ENCODE assay signal across 1 cellular context in the genomic region with DNA sequence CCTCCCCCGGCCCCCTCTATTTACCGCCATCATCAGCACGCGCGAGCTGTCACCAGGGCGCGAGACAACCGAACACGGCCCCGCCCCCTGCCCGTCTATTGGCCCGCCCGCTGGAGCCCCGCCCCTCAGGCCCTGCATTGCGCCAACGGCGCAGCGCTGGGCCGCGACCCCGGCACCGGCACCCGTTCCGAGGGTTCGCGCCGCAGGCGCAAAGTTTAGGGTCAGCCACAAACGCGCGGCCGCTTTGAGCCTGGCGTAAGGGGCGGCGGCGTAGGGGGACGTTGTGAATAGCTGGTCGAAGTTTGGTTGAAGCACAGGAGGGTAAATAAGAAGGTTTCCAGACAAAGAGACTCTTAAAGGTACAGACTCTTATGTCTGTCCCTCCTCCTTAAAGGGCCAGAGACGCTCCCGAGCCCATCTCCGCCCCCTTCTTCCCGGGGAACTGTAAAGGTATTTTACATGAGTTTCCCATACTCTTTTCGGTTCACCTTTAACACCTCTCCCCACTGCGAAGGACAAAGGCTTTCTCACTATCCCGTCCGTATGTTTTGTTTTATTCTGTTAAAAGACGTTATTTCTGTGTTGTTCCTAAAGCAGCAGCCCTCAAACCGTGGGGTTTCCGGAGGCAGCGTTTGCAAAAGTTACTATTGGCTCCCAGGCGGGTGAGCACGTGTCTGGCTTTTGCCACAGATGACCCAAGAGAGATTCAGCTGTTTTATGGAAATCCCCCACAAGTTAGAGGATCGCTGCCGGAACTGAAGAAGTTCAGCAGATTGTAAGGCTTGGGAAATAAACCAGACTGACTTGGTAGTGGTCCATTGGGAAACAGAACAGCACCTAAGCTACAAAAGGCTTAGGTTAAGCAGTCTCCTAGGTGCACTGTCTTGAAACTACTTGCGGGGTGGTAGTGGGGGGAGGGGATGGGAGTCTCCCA.
TF ChIP-seq lines count a peak whose summit lies in the region.

A gene (minus strand): TSS at position 76 of the 934 bp plus-strand sequence. CDS start 88,392 bp downstream, outside the sequence.

TF ChIP-seq in K562, 482 proteins besides CTCF, POLR2A, EP300 and RAD21 (continued from another document and continues in another):
- TF ChIP-seq, protein P1, sequence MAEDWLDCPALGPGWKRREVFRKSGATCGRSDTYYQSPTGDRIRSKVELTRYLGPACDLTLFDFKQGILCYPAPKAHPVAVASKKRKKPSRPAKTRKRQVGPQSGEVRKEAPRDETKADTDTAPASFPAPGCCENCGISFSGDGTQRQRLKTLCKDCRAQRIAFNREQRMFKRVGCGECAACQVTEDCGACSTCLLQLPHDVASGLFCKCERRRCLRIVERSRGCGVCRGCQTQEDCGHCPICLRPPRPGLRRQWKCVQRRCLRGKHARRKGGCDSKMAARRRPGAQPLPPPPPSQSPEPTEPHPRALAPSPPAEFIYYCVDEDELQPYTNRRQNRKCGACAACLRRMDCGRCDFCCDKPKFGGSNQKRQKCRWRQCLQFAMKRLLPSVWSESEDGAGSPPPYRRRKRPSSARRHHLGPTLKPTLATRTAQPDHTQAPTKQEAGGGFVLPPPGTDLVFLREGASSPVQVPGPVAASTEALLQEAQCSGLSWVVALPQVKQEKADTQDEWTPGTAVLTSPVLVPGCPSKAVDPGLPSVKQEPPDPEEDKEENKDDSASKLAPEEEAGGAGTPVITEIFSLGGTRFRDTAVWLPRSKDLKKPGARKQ (CRISPR knock-in tag; IDR thresholded peaks at IDR 0.05): no peak
- no peak for TF ChIP-seq SETDB1 (IDR thresholded peaks at IDR 0.05; ENCODE audit: low read length)
- TF ChIP-seq ZNF41 (CRISPR knock-in tag; conservative IDR thresholded peaks at IDR 0.05): no peak
- TF ChIP-seq HNRNPH1 (optimal IDR thresholded peaks at IDR 0.05; ENCODE audit: low read depth, low read length): peak; percentile 53
- TF ChIP-seq, protein P2, sequence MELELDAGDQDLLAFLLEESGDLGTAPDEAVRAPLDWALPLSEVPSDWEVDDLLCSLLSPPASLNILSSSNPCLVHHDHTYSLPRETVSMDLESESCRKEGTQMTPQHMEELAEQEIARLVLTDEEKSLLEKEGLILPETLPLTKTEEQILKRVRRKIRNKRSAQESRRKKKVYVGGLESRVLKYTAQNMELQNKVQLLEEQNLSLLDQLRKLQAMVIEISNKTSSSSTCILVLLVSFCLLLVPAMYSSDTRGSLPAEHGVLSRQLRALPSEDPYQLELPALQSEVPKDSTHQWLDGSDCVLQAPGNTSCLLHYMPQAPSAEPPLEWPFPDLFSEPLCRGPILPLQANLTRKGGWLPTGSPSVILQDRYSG (tag; conservative IDR thresholded peaks at IDR 0.05; ENCODE audit: low read depth): no peak
- no peak for TF ChIP-seq CHD1 (IDR thresholded peaks at IDR 0.05; ENCODE audit: low read length)
- 0 out of 2 replicates have a peak, but pooled peaks have one; percentile 53 for TF ChIP-seq LEF1 (IDR thresholded peaks at IDR 0.05)
- TF ChIP-seq POLR2AphosphoS2 (IDR thresholded peaks at IDR 0.05; ENCODE audit: low read length): no peak
- no peak for TF ChIP-seq NCOA1 (IDR thresholded peaks at IDR 0.05; ENCODE audit: low read depth)
- TF ChIP-seq ZNF699 (CRISPR knock-in tag; IDR thresholded peaks at IDR 0.05; ENCODE audit: insufficient replicate concordance): no peak
- no peak for TF ChIP-seq RCOR1 (IDR thresholded peaks at IDR 0.05; ENCODE audit: borderline replicate concordance in 1 of 2, low read depth in 2 of 2, low read length in 2 of 2)
- TF ChIP-seq, protein P3, sequence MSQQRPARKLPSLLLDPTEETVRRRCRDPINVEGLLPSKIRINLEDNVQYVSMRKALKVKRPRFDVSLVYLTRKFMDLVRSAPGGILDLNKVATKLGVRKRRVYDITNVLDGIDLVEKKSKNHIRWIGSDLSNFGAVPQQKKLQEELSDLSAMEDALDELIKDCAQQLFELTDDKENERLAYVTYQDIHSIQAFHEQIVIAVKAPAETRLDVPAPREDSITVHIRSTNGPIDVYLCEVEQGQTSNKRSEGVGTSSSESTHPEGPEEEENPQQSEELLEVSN (IDR thresholded peaks at IDR 0.05; ENCODE audit: borderline replicate concordance in 1 of 2, extremely low read depth in 1 of 2, insufficient read depth in 1 of 2, insufficient read length in 1 of 2, low read depth in 1 of 2, low read length in 1 of 2, poor library complexity in 1 of 2, severe bottlenecking in 1 of 2): peak in 1 of 2 experiments; percentile 70
- TF ChIP-seq ZNF253 (CRISPR knock-in tag; conservative IDR thresholded peaks at IDR 0.05): no peak
- TF ChIP-seq ZNF766 (CRISPR knock-in tag; conservative IDR thresholded peaks at IDR 0.05): no peak
- no peak for TF ChIP-seq FOXK1 (CRISPR knock-in tag; IDR thresholded peaks at IDR 0.05; ENCODE audit: borderline replicate concordance)
- TF ChIP-seq, protein P4, sequence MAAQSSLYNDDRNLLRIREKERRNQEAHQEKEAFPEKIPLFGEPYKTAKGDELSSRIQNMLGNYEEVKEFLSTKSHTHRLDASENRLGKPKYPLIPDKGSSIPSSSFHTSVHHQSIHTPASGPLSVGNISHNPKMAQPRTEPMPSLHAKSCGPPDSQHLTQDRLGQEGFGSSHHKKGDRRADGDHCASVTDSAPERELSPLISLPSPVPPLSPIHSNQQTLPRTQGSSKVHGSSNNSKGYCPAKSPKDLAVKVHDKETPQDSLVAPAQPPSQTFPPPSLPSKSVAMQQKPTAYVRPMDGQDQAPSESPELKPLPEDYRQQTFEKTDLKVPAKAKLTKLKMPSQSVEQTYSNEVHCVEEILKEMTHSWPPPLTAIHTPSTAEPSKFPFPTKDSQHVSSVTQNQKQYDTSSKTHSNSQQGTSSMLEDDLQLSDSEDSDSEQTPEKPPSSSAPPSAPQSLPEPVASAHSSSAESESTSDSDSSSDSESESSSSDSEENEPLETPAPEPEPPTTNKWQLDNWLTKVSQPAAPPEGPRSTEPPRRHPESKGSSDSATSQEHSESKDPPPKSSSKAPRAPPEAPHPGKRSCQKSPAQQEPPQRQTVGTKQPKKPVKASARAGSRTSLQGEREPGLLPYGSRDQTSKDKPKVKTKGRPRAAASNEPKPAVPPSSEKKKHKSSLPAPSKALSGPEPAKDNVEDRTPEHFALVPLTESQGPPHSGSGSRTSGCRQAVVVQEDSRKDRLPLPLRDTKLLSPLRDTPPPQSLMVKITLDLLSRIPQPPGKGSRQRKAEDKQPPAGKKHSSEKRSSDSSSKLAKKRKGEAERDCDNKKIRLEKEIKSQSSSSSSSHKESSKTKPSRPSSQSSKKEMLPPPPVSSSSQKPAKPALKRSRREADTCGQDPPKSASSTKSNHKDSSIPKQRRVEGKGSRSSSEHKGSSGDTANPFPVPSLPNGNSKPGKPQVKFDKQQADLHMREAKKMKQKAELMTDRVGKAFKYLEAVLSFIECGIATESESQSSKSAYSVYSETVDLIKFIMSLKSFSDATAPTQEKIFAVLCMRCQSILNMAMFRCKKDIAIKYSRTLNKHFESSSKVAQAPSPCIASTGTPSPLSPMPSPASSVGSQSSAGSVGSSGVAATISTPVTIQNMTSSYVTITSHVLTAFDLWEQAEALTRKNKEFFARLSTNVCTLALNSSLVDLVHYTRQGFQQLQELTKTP (IDR thresholded peaks at IDR 0.05; ENCODE audit: low read depth in 1 of 2, partially characterized antibody in 2 of 2): peak in 1 of 2 experiments; percentile 41
- TF ChIP-seq ZNF134 (CRISPR knock-in tag; conservative IDR thresholded peaks at IDR 0.05): peak; percentile 19; the same call in 1 of the 2 replicates
- TF ChIP-seq TRIM24 (IDR thresholded peaks at IDR 0.05): no peak; a peak in 1 of 4 replicates
- TF ChIP-seq HDAC6 (IDR thresholded peaks at IDR 0.05; ENCODE audit: low read depth, low read length): no peak
- TF ChIP-seq, protein P5, sequence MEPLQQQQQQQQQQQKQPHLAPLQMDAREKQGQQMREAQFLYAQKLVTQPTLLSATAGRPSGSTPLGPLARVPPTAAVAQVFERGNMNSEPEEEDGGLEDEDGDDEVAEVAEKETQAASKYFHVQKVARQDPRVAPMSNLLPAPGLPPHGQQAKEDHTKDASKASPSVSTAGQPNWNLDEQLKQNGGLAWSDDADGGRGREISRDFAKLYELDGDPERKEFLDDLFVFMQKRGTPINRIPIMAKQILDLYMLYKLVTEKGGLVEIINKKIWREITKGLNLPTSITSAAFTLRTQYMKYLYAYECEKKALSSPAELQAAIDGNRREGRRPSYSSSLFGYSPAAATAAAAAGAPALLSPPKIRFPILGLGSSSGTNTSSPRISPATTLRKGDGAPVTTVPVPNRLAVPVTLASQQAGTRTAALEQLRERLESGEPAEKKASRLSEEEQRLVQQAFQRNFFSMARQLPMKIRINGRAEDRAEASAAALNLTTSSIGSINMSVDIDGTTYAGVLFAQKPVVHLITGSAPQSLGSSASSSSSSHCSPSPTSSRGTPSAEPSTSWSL (CRISPR knock-in tag; IDR thresholded peaks at IDR 0.05; ENCODE audit: borderline replicate concordance): no peak
- TF ChIP-seq HSF4 (CRISPR knock-in tag; IDR thresholded peaks at IDR 0.05; ENCODE audit: borderline replicate concordance): no peak
- TF ChIP-seq, protein P6, sequence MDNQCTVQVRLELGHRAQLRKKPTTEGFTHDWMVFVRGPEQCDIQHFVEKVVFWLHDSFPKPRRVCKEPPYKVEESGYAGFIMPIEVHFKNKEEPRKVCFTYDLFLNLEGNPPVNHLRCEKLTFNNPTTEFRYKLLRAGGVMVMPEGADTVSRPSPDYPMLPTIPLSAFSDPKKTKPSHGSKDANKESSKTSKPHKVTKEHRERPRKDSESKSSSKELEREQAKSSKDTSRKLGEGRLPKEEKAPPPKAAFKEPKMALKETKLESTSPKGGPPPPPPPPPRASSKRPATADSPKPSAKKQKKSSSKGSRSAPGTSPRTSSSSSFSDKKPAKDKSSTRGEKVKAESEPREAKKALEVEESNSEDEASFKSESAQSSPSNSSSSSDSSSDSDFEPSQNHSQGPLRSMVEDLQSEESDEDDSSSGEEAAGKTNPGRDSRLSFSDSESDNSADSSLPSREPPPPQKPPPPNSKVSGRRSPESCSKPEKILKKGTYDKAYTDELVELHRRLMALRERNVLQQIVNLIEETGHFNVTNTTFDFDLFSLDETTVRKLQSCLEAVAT (IDR thresholded peaks at IDR 0.05): no peak
- peak; percentile 93 for TF ChIP-seq L3MBTL2 (IDR thresholded peaks at IDR 0.05)
- no peak for TF ChIP-seq KDM2B (CRISPR knock-in tag; IDR thresholded peaks at IDR 0.05)
- no peak for TF ChIP-seq ZNF507 (tag; conservative IDR thresholded peaks at IDR 0.05)
- peak; percentile 99 for TF ChIP-seq HNRNPLL (IDR thresholded peaks at IDR 0.05; ENCODE audit: low read depth, low read length, poor library complexity, severe bottlenecking)
- no peak for TF ChIP-seq RFX1 (IDR thresholded peaks at IDR 0.05)
- TF ChIP-seq CREM (IDR thresholded peaks at IDR 0.05; ENCODE audit: low read depth): peak; percentile 95
- TF ChIP-seq, protein P7, sequence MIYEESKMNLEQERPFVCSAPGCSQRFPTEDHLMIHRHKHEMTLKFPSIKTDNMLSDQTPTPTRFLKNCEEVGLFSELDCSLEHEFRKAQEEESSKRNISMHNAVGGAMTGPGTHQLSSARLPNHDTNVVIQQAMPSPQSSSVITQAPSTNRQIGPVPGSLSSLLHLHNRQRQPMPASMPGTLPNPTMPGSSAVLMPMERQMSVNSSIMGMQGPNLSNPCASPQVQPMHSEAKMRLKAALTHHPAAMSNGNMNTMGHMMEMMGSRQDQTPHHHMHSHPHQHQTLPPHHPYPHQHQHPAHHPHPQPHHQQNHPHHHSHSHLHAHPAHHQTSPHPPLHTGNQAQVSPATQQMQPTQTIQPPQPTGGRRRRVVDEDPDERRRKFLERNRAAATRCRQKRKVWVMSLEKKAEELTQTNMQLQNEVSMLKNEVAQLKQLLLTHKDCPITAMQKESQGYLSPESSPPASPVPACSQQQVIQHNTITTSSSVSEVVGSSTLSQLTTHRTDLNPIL (CRISPR knock-in tag; IDR thresholded peaks at IDR 0.05): no peak
- TF ChIP-seq YY1 (IDR thresholded peaks at IDR 0.05; ENCODE audit: borderline replicate concordance in 1 of 3, control insufficient read depth in 1 of 3, extremely low read depth in 1 of 3, insufficient read depth in 3 of 3, insufficient read length in 1 of 3, insufficient replicate concordance in 2 of 3, low read depth in 1 of 3, low read length in 2 of 3): peak in 2 of 3 experiments; percentile 7 to 63
- TF ChIP-seq CBX5 (IDR thresholded peaks at IDR 0.05; ENCODE audit: borderline replicate concordance, low read depth): no peak
- TF ChIP-seq, protein P8, sequence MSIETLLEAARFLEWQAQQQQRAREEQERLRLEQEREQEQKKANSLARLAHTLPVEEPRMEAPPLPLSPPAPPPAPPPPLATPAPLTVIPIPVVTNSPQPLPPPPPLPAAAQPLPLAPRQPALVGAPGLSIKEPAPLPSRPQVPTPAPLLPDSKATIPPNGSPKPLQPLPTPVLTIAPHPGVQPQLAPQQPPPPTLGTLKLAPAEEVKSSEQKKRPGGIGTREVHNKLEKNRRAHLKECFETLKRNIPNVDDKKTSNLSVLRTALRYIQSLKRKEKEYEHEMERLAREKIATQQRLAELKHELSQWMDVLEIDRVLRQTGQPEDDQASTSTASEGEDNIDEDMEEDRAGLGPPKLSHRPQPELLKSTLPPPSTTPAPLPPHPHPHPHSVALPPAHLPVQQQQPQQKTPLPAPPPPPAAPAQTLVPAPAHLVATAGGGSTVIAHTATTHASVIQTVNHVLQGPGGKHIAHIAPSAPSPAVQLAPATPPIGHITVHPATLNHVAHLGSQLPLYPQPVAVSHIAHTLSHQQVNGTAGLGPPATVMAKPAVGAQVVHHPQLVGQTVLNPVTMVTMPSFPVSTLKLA (conservative IDR thresholded peaks at IDR 0.05): peak; percentile 95 to 97
- TF ChIP-seq NFIC (IDR thresholded peaks at IDR 0.05): 0 out of 2 replicates have a peak, but pooled peaks have one; percentile 31
- no peak; the same call in 1 of the 2 replicates for TF ChIP-seq ELF1 (tag; IDR thresholded peaks at IDR 0.05)
- TF ChIP-seq, protein P9, sequence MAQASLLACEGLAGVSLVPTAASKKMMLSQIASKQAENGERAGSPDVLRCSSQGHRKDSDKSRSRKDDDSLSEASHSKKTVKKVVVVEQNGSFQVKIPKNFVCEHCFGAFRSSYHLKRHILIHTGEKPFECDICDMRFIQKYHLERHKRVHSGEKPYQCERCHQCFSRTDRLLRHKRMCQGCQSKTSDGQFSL (CRISPR knock-in tag; IDR thresholded peaks at IDR 0.05): no peak
- TF ChIP-seq, protein P9 (tag; IDR thresholded peaks at IDR 0.05): no peak
- no peak for TF ChIP-seq ZNF77 (CRISPR knock-in tag; IDR thresholded peaks at IDR 0.05)
- TF ChIP-seq, protein P10, sequence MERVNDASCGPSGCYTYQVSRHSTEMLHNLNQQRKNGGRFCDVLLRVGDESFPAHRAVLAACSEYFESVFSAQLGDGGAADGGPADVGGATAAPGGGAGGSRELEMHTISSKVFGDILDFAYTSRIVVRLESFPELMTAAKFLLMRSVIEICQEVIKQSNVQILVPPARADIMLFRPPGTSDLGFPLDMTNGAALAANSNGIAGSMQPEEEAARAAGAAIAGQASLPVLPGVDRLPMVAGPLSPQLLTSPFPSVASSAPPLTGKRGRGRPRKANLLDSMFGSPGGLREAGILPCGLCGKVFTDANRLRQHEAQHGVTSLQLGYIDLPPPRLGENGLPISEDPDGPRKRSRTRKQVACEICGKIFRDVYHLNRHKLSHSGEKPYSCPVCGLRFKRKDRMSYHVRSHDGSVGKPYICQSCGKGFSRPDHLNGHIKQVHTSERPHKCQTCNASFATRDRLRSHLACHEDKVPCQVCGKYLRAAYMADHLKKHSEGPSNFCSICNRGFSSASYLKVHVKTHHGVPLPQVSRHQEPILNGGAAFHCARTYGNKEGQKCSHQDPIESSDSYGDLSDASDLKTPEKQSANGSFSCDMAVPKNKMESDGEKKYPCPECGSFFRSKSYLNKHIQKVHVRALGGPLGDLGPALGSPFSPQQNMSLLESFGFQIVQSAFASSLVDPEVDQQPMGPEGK (CRISPR knock-in tag; IDR thresholded peaks at IDR 0.05; ENCODE audit: borderline replicate concordance): no peak
- TF ChIP-seq ILF3 (IDR thresholded peaks at IDR 0.05; ENCODE audit: borderline replicate concordance): no peak
- TF ChIP-seq BRD9 (IDR thresholded peaks at IDR 0.05; ENCODE audit: low read depth, partially characterized antibody): no peak
